ENCODE assay signal across 1 cellular context in genomic region chr2:200862532-200863000, GRCh38.
TF ChIP-seq lines count a peak whose summit lies in the region.

No MANE protein-coding gene starts in this region.

TF ChIP-seq in H1, 55 proteins besides CTCF, POLR2A, EP300 and RAD21:
- TF ChIP-seq MAX (IDR thresholded peaks at IDR 0.05) (peak; percentile 26; the same call in 1 of the 2 replicates), FOSL1 (IDR thresholded peaks at IDR 0.05; ENCODE audit: insufficient read depth, low read depth, low read length) (no peak), CREB1 (IDR thresholded peaks at IDR 0.05) (0 out of 2 replicates have a peak, but pooled peaks have one; percentile 27), BCL11A (IDR thresholded peaks at IDR 0.05; ENCODE audit: low read depth in 2 of 2, low read length in 2 of 2) (no peak), ZNF274 (IDR thresholded peaks at IDR 0.05; ENCODE audit: borderline replicate concordance, extremely low read depth, low read length) (no peak), ATF2 (IDR thresholded peaks at IDR 0.05; ENCODE audit: low read length) (0 out of 2 replicates have a peak, but pooled peaks have one; percentile 29), E2F6 (IDR thresholded peaks at IDR 0.05) (no peak), CHD7 (IDR thresholded peaks at IDR 0.05; ENCODE audit: insufficient replicate concordance, low read length) (no peak)
TF ChIP-seq in H1: peak in this region for 3.
